Comparison of ENCODE assay signal across 1 cellular context in genomic region chr20:63627129-63627699, GRCh38.
TF ChIP-seq lines count a peak whose summit lies in the region.

No MANE protein-coding gene starts in this region.

TF ChIP-seq in WTC11, 78 proteins besides CTCF, POLR2A, EP300 and RAD21 (continued from another document and continues in another):
- no peak for TF ChIP-seq ZNF671 (CRISPR knock-in tag; IDR thresholded peaks at IDR 0.05)
- no peak for TF ChIP-seq GRHL2 (CRISPR knock-in tag; IDR thresholded peaks at IDR 0.05; ENCODE audit: insufficient replicate concordance, severe bottlenecking)
- TF ChIP-seq FOXK1 (CRISPR knock-in tag; IDR thresholded peaks at IDR 0.05), result 0 out of 2 replicates have a peak, but pooled peaks have one; percentile 18
- no peak for TF ChIP-seq ZSCAN18 (CRISPR knock-in tag; IDR thresholded peaks at IDR 0.05)
- TF ChIP-seq IRF1 (CRISPR knock-in tag; IDR thresholded peaks at IDR 0.05), result 0 out of 2 replicates have a peak, but pooled peaks have one; percentile 44
- TF ChIP-seq NFYB (CRISPR knock-in tag; conservative IDR thresholded peaks at IDR 0.05; ENCODE audit: low read depth), result no peak
- TF ChIP-seq NR3C1 (CRISPR knock-in tag; conservative IDR thresholded peaks at IDR 0.05; ENCODE audit: low read depth), result no peak
- TF ChIP-seq RELA (CRISPR knock-in tag; IDR thresholded peaks at IDR 0.05; ENCODE audit: borderline replicate concordance), result no peak; the same call in 1 of the 2 replicates
- no peak for TF ChIP-seq RORB (CRISPR knock-in tag; IDR thresholded peaks at IDR 0.05)
- no peak for TF ChIP-seq ZNF121 (CRISPR knock-in tag; IDR thresholded peaks at IDR 0.05)
- no peak for TF ChIP-seq USF1 (CRISPR knock-in tag; IDR thresholded peaks at IDR 0.05)
- TF ChIP-seq ETV6 (CRISPR knock-in tag; IDR thresholded peaks at IDR 0.05), result no peak
- TF ChIP-seq ELF4 (CRISPR knock-in tag; IDR thresholded peaks at IDR 0.05; ENCODE audit: low read depth), result no peak
- no peak for TF ChIP-seq HMGA2 (CRISPR knock-in tag; IDR thresholded peaks at IDR 0.05)
- no peak for TF ChIP-seq ZNF232 (CRISPR knock-in tag; IDR thresholded peaks at IDR 0.05)
- no peak for TF ChIP-seq SOX15 (CRISPR knock-in tag; IDR thresholded peaks at IDR 0.05)
- TF ChIP-seq USF2 (CRISPR knock-in tag; IDR thresholded peaks at IDR 0.05), result no peak
- no peak for TF ChIP-seq EMX1 (CRISPR knock-in tag; IDR thresholded peaks at IDR 0.05)
- no peak for TF ChIP-seq ZNF263 (CRISPR knock-in tag; IDR thresholded peaks at IDR 0.05; ENCODE audit: low read depth)
- TF ChIP-seq AFF4 (CRISPR knock-in tag; IDR thresholded peaks at IDR 0.05; ENCODE audit: borderline replicate concordance), result no peak
- no peak for TF ChIP-seq MXD4 (CRISPR knock-in tag; IDR thresholded peaks at IDR 0.05; ENCODE audit: borderline replicate concordance)
- no peak for TF ChIP-seq PREB (CRISPR knock-in tag; IDR thresholded peaks at IDR 0.05; ENCODE audit: borderline replicate concordance)
- no peak for TF ChIP-seq ZMAT4 (CRISPR knock-in tag; IDR thresholded peaks at IDR 0.05)
- no peak for TF ChIP-seq ZNF396 (CRISPR knock-in tag; IDR thresholded peaks at IDR 0.05; ENCODE audit: borderline replicate concordance)
- TF ChIP-seq ATF6 (CRISPR knock-in tag; IDR thresholded peaks at IDR 0.05), result no peak
- peak; percentile 78 for TF ChIP-seq MAX (CRISPR knock-in tag; IDR thresholded peaks at IDR 0.05)
- TF ChIP-seq SMAD4 (CRISPR knock-in tag; IDR thresholded peaks at IDR 0.05), result no peak
- no peak for TF ChIP-seq SMAD3 (CRISPR knock-in tag; IDR thresholded peaks at IDR 0.05; ENCODE audit: borderline replicate concordance)
- no peak for TF ChIP-seq TEAD4 (CRISPR knock-in tag; IDR thresholded peaks at IDR 0.05)
- TF ChIP-seq STAT6 (CRISPR knock-in tag; conservative IDR thresholded peaks at IDR 0.05; ENCODE audit: low read depth), result no peak
- TF ChIP-seq KAT7 (CRISPR knock-in tag; IDR thresholded peaks at IDR 0.05; ENCODE audit: borderline replicate concordance), result no peak
- 0 out of 2 replicates have a peak, but pooled peaks have one; percentile 43 for TF ChIP-seq SP1 (CRISPR knock-in tag; conservative IDR thresholded peaks at IDR 0.05)
- no peak for TF ChIP-seq ZNF317 (CRISPR knock-in tag; IDR thresholded peaks at IDR 0.05; ENCODE audit: borderline replicate concordance, low read depth)
- TF ChIP-seq E2F4 (CRISPR knock-in tag; IDR thresholded peaks at IDR 0.05; ENCODE audit: borderline replicate concordance, low read depth), result 0 out of 2 replicates have a peak, but pooled peaks have one; percentile 21
- TF ChIP-seq NFE2L1 (CRISPR knock-in tag; IDR thresholded peaks at IDR 0.05), result 0 out of 2 replicates have a peak, but pooled peaks have one; percentile 36
- TF ChIP-seq ESRRA (CRISPR knock-in tag; IDR thresholded peaks at IDR 0.05; ENCODE audit: borderline replicate concordance), result no peak
- no peak for TF ChIP-seq CREM (CRISPR knock-in tag; IDR thresholded peaks at IDR 0.05)
- TF ChIP-seq ZNF425 (CRISPR knock-in tag; conservative IDR thresholded peaks at IDR 0.05), result no peak
- TF ChIP-seq TCF7 (CRISPR knock-in tag; IDR thresholded peaks at IDR 0.05; ENCODE audit: low read depth), result no peak
- peak; percentile 53; the same call in 1 of the 2 replicates for TF ChIP-seq CREB1 (CRISPR knock-in tag; IDR thresholded peaks at IDR 0.05)
- TF ChIP-seq ATF3 (CRISPR knock-in tag; conservative IDR thresholded peaks at IDR 0.05), result no peak
- TF ChIP-seq E2F1 (CRISPR knock-in tag; IDR thresholded peaks at IDR 0.05), result 0 out of 2 replicates have a peak, but pooled peaks have one; percentile 30
